ENCODE assay signal across 11 cellular contexts in the genomic region with DNA sequence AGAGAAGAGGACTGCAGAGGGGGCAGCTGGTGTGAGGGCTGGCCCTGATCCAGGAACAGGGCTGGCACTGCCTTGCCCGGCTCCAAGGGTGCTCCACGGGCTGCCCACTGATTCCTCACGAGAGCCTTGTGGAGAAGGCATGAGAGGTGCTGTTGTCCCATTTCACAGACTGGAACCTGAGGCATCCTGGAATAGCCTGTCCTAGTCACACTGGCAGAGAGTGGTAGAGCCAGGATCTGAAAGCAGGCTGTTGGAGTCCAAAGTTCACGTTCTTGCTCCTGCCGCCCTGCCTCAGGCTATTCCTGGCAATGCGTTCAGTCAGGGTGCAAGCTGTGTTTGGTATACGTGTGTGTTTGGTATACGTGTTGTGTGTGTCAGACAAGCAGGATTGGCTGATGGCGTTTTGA. TPM values are rescaled to one million over a fixed set of nuclear protein-coding genes. Genes with fewer than 3 reads are reported as not detected.
DNase-seq lines count a peak whose midpoint lies in the region; ATAC-seq and TF ChIP-seq lines count a peak whose summit lies in the region.
"Had no signal": no experiment of that assay in that cellular context is flagged by ENCODE, and none has a peak within 500 bp of the region (broad histone marks: within the 10 kb centered on the region; RNA-seq: fewer than 3 reads in every experiment).

No MANE protein-coding gene starts in this region.

- H3K14ac ChIP-seq in H9 (ENCODE audit: insufficient read depth, low read length), result no peak overlapping the region

- H3K4ac ChIP-seq in H9 (ENCODE audit: low read depth, low read length), result no peak overlapping the region

- no peak overlapping the region for H3K18ac ChIP-seq in H9 (ENCODE audit: insufficient read length, low read depth, low read length)

- H3K23ac ChIP-seq in H9 (ENCODE audit: insufficient read length, low read depth, low read length), result no peak overlapping the region

- no peak overlapping the region for H2BK12ac ChIP-seq in H9 (ENCODE audit: insufficient read length, low read depth, low read length)

- ATAC-seq in activated naive CD8-positive, alpha-beta T cell treated with anti-CD3 and anti-CD28 coated beads, Interleukin-2, amount 50 U/mL, for 24 hours, result no peak
- ATAC-seq in mucosa of descending colon, result peak; percentile 33
- no peak for ATAC-seq in HG03432 (IDR thresholded peaks at IDR 0.05; ENCODE audit: unreplicated experiment)

- no peak overlapping the region for H2BK20ac ChIP-seq in H9 (ENCODE audit: low read depth, low read length, poor library complexity, severe bottlenecking)

- H3T11ph ChIP-seq in H9 (ENCODE audit: low read length), result no peak overlapping the region

- no peaks in the 10 kb centered on the region for H3K9me3 Mint-ChIP-seq in H9
- no peaks in the 10 kb centered on the region for H3K9me3 Mint-ChIP-seq in activated naive CD8-positive, alpha-beta T cell treated with anti-CD3 and anti-CD28 coated beads, Interleukin-2, amount 50 U/mL, for 24 hours

- WGBS in H9 (ENCODE audit: extremely low coverage, insufficient read length, low lambda C conversion rate), result no CpG with 5 or more reads among the region's 9 CpGs

- no peak for TF ChIP-seq CTCF in AG10803 (conservative IDR thresholded peaks at IDR 0.05; ENCODE audit: low read length)
- TF ChIP-seq CTCF in H9 (conservative IDR thresholded peaks at IDR 0.05), result no peak
- TF ChIP-seq CTCF in mucosa of descending colon (IDR thresholded peaks at IDR 0.05), result no peak

- H3K27ac ChIP-seq in H9 (ENCODE audit: insufficient read length, low read depth, low read length), result no peak overlapping the region

- no peak overlapping the region for H2AFZ ChIP-seq in H9 (ENCODE audit: low read length)

- peaks cover 5% of the 10 kb centered on the region; the same call in 1 of the 2 replicates for H3K79me2 ChIP-seq in H9 (ENCODE audit: insufficient read depth, low read length)

- no peaks in the 10 kb centered on the region for H3K27me3 Mint-ChIP-seq in H9 (ENCODE audit: low read depth)
- H3K27me3 Mint-ChIP-seq in activated naive CD8-positive, alpha-beta T cell treated with anti-CD3 and anti-CD28 coated beads, Interleukin-2, amount 50 U/mL, for 24 hours, result no peaks in the 10 kb centered on the region

- no peak overlapping the region for H3K9ac ChIP-seq in H9 (ENCODE audit: extremely low read depth, insufficient read length, low read length)

- no peak for DNase-seq in AG10803 (ENCODE audit: low read depth)
- no peak for DNase-seq in H9
- no peak for DNase-seq in activated naive CD8-positive, alpha-beta T cell treated with anti-CD3 and anti-CD28 coated beads, Interleukin-2, amount 50 U/mL, for 24 hours
- peak in 2 of 3 donors; percentile 45 to 56 for DNase-seq in mucosa of descending colon
- no peak for DNase-seq in T-helper 9 cell
- DNase-seq in DMS 273 (lab: John Stamatoyannopoulos, UW; ENCODE audit: unreplicated experiment), result no peak
- no peak for DNase-seq in NCI-H510A (lab: John Stamatoyannopoulos, UW)
- DNase-seq: anterior cingulate cortex, EL, NCI-H526 had no signal

- no peaks in the 10 kb centered on the region for H3K27me3 ChIP-seq in H9 (ENCODE audit: insufficient read depth, low read length)

- H3K9me3 ChIP-seq in H9 (ENCODE audit: control insufficient read depth, low read depth, low read length) (no peaks in the 10 kb centered on the region), mucosa of descending colon (no peaks in the 10 kb centered on the region)

- no peak overlapping the region for H2BK120ac ChIP-seq in H9 (ENCODE audit: low read depth, low read length, poor library complexity, severe bottlenecking)

- H2BK15ac ChIP-seq in H9 (ENCODE audit: low read depth, low read length), result no peak overlapping the region

- no peak overlapping the region for H4K5ac ChIP-seq in H9 (ENCODE audit: insufficient read length, low read depth, low read length)

- H3K4me2 ChIP-seq in H9 (ENCODE audit: insufficient read depth, insufficient read length, low read length), result no peak overlapping the region

- no peaks in the 10 kb centered on the region for H3K36me3 ChIP-seq in mucosa of descending colon (ENCODE audit: low read depth)

- H3K4me3 Mint-ChIP-seq in H9, result peak overlapping the region; percentile 81 to 92
- H3K4me3 Mint-ChIP-seq in activated naive CD8-positive, alpha-beta T cell treated with anti-CD3 and anti-CD28 coated beads, Interleukin-2, amount 50 U/mL, for 24 hours, result peak overlapping the region; percentile 89

- H2BK5ac ChIP-seq in H9 (ENCODE audit: insufficient read length, low read length), result no peak overlapping the region

- no peak overlapping the region for H3K27ac Mint-ChIP-seq in H9
- H3K27ac Mint-ChIP-seq in activated naive CD8-positive, alpha-beta T cell treated with anti-CD3 and anti-CD28 coated beads, Interleukin-2, amount 50 U/mL, for 24 hours, result peak overlapping the region; percentile 87

- H2AK5ac ChIP-seq in H9 (ENCODE audit: insufficient read length, low read length), result no peak overlapping the region

- intact Hi-C loops in mucosa of descending colon (cut with DNase I, micrococcal nuclease), result no loop called here

- H3K79me1 ChIP-seq in H9 (ENCODE audit: insufficient read depth, low read depth, low read length, poor library complexity, severe bottlenecking), result peaks cover 11% of the 10 kb centered on the region

- peaks cover 6% of the 10 kb centered on the region for H3K23me2 ChIP-seq in H9 (ENCODE audit: insufficient read length, low read depth, low read length, poor library complexity, severe bottlenecking)

- no peaks in the 10 kb centered on the region for H3K4me1 ChIP-seq in H9 (ENCODE audit: insufficient read depth, low read length)
- H3K4me1 ChIP-seq in mucosa of descending colon (ENCODE audit: low read depth), result peaks cover 28% of the 10 kb centered on the region

- no peak overlapping the region for H4K91ac ChIP-seq in H9 (ENCODE audit: insufficient read length, low read depth, low read length)

- peaks cover 2% of the 10 kb centered on the region for H4K20me1 ChIP-seq in H9 (ENCODE audit: control insufficient read depth, insufficient read depth, insufficient read length)

- H3K36me3 Mint-ChIP-seq in H9 (ENCODE audit: insufficient read depth in 1 of 3, low read depth in 3 of 3), result peaks cover 7 to 51% (median 47%) of the 10 kb centered on the region in 3 experiments; a peak in 6 of 7 replicates
- H3K36me3 Mint-ChIP-seq in activated naive CD8-positive, alpha-beta T cell treated with anti-CD3 and anti-CD28 coated beads, Interleukin-2, amount 50 U/mL, for 24 hours (ENCODE audit: low read depth), result peaks cover 34% of the 10 kb centered on the region

- no peak overlapping the region for H4K8ac ChIP-seq in H9 (replicated peaks; ENCODE audit: insufficient read length, low read depth, low read length)

- H3K4me1 Mint-ChIP-seq in H9, result peaks cover 9 to 20% of the 10 kb centered on the region in 2 experiments
- H3K4me1 Mint-ChIP-seq in activated naive CD8-positive, alpha-beta T cell treated with anti-CD3 and anti-CD28 coated beads, Interleukin-2, amount 50 U/mL, for 24 hours, result peaks cover 37% of the 10 kb centered on the region

- no peak overlapping the region for H3K56ac ChIP-seq in H9 (ENCODE audit: insufficient read length, low read depth, low read length)

- H3K4me3 ChIP-seq in AG10803 (ENCODE audit: low read length) (peak overlapping the region; percentile 84), mucosa of descending colon (no peak overlapping the region)

RNA-seq across cellular contexts. Expression of a gene that starts 1.8 kb away (rescaled TPM):
- total RNA-seq in H9 (2021) (110 and 118 TPM in 2 replicates), mucosa of descending colon (100 to 1,000 TPM; 151 to 217 (median 193) TPM)

RNA-seq across cellular contexts. Expression of a gene that starts 2.1 kb away (rescaled TPM):
- total RNA-seq in H9 (2021) (12.7 and 14.3 TPM in 2 replicates), mucosa of descending colon (10 to 100 TPM; 13.1 to 17.4 (median 13.4) TPM)

RNA-seq across cellular contexts. Expression of a gene that starts 18.9 kb away (rescaled TPM):
- total RNA-seq in H9 (2021) (33.6 and 34.4 TPM in 2 replicates), mucosa of descending colon (10 to 100 TPM; 13.4 to 20.4 (median 18.4) TPM)

Comparison
In these comparisons a context has a peak if more than half of its experiments do, and no peak if none do; other contexts are left out.
1. DNase-seq: peak in mucosa of descending colon (2 of 3); none in AG10803 (single experiment), H9 (single experiment), activated naive CD8-positive, alpha-beta T cell treated with anti-CD3 and anti-CD28 coated beads, Interleukin-2, amount 50 U/mL, for 24 hours (single experiment), T-helper 9 cell (single experiment), DMS 273 (single experiment) and NCI-H510A (single experiment).